10 cellular contexts compared by ENCODE assay signal in genomic region chr1:209411491-209411929, GRCh38.
DNase-seq lines count a peak whose midpoint lies in the region; ATAC-seq and TF ChIP-seq lines count a peak whose summit lies in the region.
"Had no signal": no experiment of that assay in that cellular context is flagged by ENCODE, and none has a peak within 500 bp of the region (broad histone marks: within the 10 kb centered on the region; RNA-seq: fewer than 3 reads in every experiment).

No MANE protein-coding gene starts in this region.

- H3K27me3 ChIP-seq in SK-N-SH (ENCODE audit: insufficient read depth): no peaks in the 10 kb centered on the region
- H3K27me3 ChIP-seq in gastroesophageal sphincter: no peaks in the 10 kb centered on the region
- no peaks in the 10 kb centered on the region for H3K27me3 ChIP-seq in prostate gland (replicated peaks; ENCODE audit: insufficient read depth)

- H3K4me2 ChIP-seq in SK-N-SH: no peak overlapping the region

- no peak overlapping the region for H3K4me3 Mint-ChIP-seq in natural killer cell
- no peak overlapping the region for H3K4me3 Mint-ChIP-seq in activated naive CD8-positive, alpha-beta T cell treated with anti-CD3 and anti-CD28 coated beads for 36 hours

- intact Hi-C loops in prostate gland (cut with DNase I) (no loop called here), natural killer cell (cut with micrococcal nuclease) (no loop called here)

- no peaks in the 10 kb centered on the region for H3K9me3 ChIP-seq in SK-N-SH
- no peaks in the 10 kb centered on the region for H3K9me3 ChIP-seq in gastroesophageal sphincter
- H3K9me3 ChIP-seq in prostate gland: no peaks in the 10 kb centered on the region

- H3K36me3 ChIP-seq in SK-N-SH (replicated peaks in 1 of 2; ENCODE audit: control insufficient read depth in 1 of 2, insufficient read depth in 2 of 2, low read length in 1 of 2) (no peaks in the 10 kb centered on the region), gastroesophageal sphincter (no peaks in the 10 kb centered on the region), prostate gland (no peaks in the 10 kb centered on the region)

- 78% methylated on average over 3 of the region's 3 CpGs for WGBS in SK-N-SH (ENCODE audit: low lambda C conversion rate)
- 20 to 27% methylated on average over 1 to 3 of the region's 3 CpGs for WGBS in gastroesophageal sphincter (ENCODE audit: low coverage in 1 of 2), 2 donors
- 15% methylated on average over 3 of the region's 3 CpGs for WGBS in prostate gland

- TF ChIP-seq RAD21 in SK-N-SH (IDR thresholded peaks at IDR 0.05; ENCODE audit: low read length): no peak

- peaks cover 0 to 3% of the 10 kb centered on the region in 2 donors for H3K9me3 Mint-ChIP-seq in natural killer cell
- no peaks in the 10 kb centered on the region for H3K9me3 Mint-ChIP-seq in activated naive CD8-positive, alpha-beta T cell treated with anti-CD3 and anti-CD28 coated beads for 36 hours

- H4K20me1 ChIP-seq in SK-N-SH (ENCODE audit: insufficient read depth): no peaks in the 10 kb centered on the region

- H3K4me1 ChIP-seq in SK-N-SH (ENCODE audit: control insufficient read depth in 1 of 2, insufficient read depth in 2 of 2, low read depth in 1 of 2, low read length in 1 of 2) (peaks cover 13 to 22% of the 10 kb centered on the region in 2 experiments; a peak in 3 of 4 replicates), gastroesophageal sphincter (peaks cover 0 to 3% (median 0%) of the 10 kb centered on the region in 3 donors), prostate gland (replicated peaks) (no peaks in the 10 kb centered on the region)

- no peak overlapping the region for H3K9ac ChIP-seq in SK-N-SH

- TF ChIP-seq CTCF in SK-N-SH (IDR thresholded peaks at IDR 0.05) (no peak), gastroesophageal sphincter (IDR thresholded peaks at IDR 0.05) (no peak), prostate gland (IDR thresholded peaks at IDR 0.05) (no peak), natural killer cell (IDR thresholded peaks at IDR 0.05) (no peak)

- POLR2A ChIA-PET in SK-N-SH (lab: Yijun Ruan, JAX): no interaction called here

- H3K4me3 ChIP-seq in SK-N-SH (ENCODE audit: low read depth in 2 of 2, low read length in 1 of 2): no peak overlapping the region
- H3K4me3 ChIP-seq in gastroesophageal sphincter: no peak overlapping the region
- H3K4me3 ChIP-seq in prostate gland: no peak overlapping the region

- H3K27ac Mint-ChIP-seq in natural killer cell: no peak overlapping the region
- no peak overlapping the region for H3K27ac Mint-ChIP-seq in activated naive CD8-positive, alpha-beta T cell treated with anti-CD3 and anti-CD28 coated beads for 36 hours

- H3K36me3 Mint-ChIP-seq in natural killer cell: no peaks in the 10 kb centered on the region
- no peaks in the 10 kb centered on the region for H3K36me3 Mint-ChIP-seq in activated naive CD8-positive, alpha-beta T cell treated with anti-CD3 and anti-CD28 coated beads for 36 hours

- H3K4me1 Mint-ChIP-seq in natural killer cell: no peaks in the 10 kb centered on the region
- no peaks in the 10 kb centered on the region for H3K4me1 Mint-ChIP-seq in activated naive CD8-positive, alpha-beta T cell treated with anti-CD3 and anti-CD28 coated beads for 36 hours

- no peak for TF ChIP-seq POLR2A in gastroesophageal sphincter (IDR thresholded peaks at IDR 0.05)
- TF ChIP-seq POLR2A in prostate gland (IDR thresholded peaks at IDR 0.05): no peak

- H2AFZ ChIP-seq in SK-N-SH (ENCODE audit: low read depth): peak overlapping the region; percentile 37; the same call in 1 of the 2 replicates

- peak overlapping the region; percentile 57 to 93 for H3K27ac ChIP-seq in SK-N-SH (ENCODE audit: low read depth in 2 of 2, low read length in 1 of 2)
- peak overlapping the region in 3 of 4 donors; percentile 4 to 26 (median 17) for H3K27ac ChIP-seq in gastroesophageal sphincter
- peak overlapping the region; percentile 23 to 50 for H3K27ac ChIP-seq in prostate gland

- peak; percentile 71 for DNase-seq in GM03348 (ENCODE audit: low spot score)
- no peak for DNase-seq in SK-N-SH
- peak; percentile 58 for DNase-seq in prostate gland (ENCODE audit: low spot score)
- DNase-seq in activated gamma-delta T cell (lab: John Stamatoyannopoulos, UW): no peak
- DNase-seq in natural killer cell: no peak
- no peak for DNase-seq in activated naive CD8-positive, alpha-beta T cell treated with anti-CD3 and anti-CD28 coated beads for 36 hours
- DNase-seq: activated T-cell treated with anti-CD3 and anti-CD28 coated beads, Interleukin-2, amount 50 U/mL, for 1 hour; NCI-H1436 had no signal

- ATAC-seq in gastroesophageal sphincter (peak; percentile 73), GM18858 (IDR thresholded peaks at IDR 0.05; ENCODE audit: unreplicated experiment) (no peak), natural killer cell (no peak)

- TF ChIP-seq EP300 in SK-N-SH (IDR thresholded peaks at IDR 0.05; ENCODE audit: borderline replicate concordance in 1 of 2, low read depth in 1 of 2, low read length in 1 of 2): no peak
- TF ChIP-seq EP300 in gastroesophageal sphincter (IDR thresholded peaks at IDR 0.05): no peak

- H3K9me2 ChIP-seq in SK-N-SH: no peaks in the 10 kb centered on the region

- no peaks in the 10 kb centered on the region for H3K79me2 ChIP-seq in SK-N-SH (ENCODE audit: insufficient read depth)

- peaks cover 7% of the 10 kb centered on the region for H3F3A ChIP-seq in SK-N-SH (replicated peaks; ENCODE audit: insufficient read depth)

- H3K27me3 Mint-ChIP-seq in natural killer cell (ENCODE audit: low read depth in 2 of 2): peaks cover 8 to 11% of the 10 kb centered on the region in 2 donors
- H3K27me3 Mint-ChIP-seq in activated naive CD8-positive, alpha-beta T cell treated with anti-CD3 and anti-CD28 coated beads for 36 hours: peaks cover 38% of the 10 kb centered on the region

- CTCF ChIA-PET in SK-N-SH (lab: Yijun Ruan, JAX): interaction anchor here (1.0 kb wide), 1 partner anchor 24 kb away, joined by 3 read pairs; no protein-coding TSS in a partner anchor

TF ChIP-seq in SK-N-SH, 30 proteins besides CTCF, POLR2A, EP300 and RAD21 (continues in another document):
- TF ChIP-seq SIN3A (IDR thresholded peaks at IDR 0.05; ENCODE audit: borderline replicate concordance, low read depth, low read length) (no peak), GABPA (IDR thresholded peaks at IDR 0.05; ENCODE audit: low read depth) (no peak), MXI1 (IDR thresholded peaks at IDR 0.05; ENCODE audit: low read depth, low read length) (no peak), FOXJ3 (CRISPR knock-in tag; IDR thresholded peaks at IDR 0.05) (no peak), JUND (IDR thresholded peaks at IDR 0.05) (no peak), PBX3 (IDR thresholded peaks at IDR 0.05) (no peak), USF1 (IDR thresholded peaks at IDR 0.05; ENCODE audit: borderline replicate concordance, low read depth) (no peak), NFIC (IDR thresholded peaks at IDR 0.05; ENCODE audit: borderline replicate concordance) (no peak), ELF1 (IDR thresholded peaks at IDR 0.05) (no peak), FOSL2 (IDR thresholded peaks at IDR 0.05; ENCODE audit: borderline replicate concordance, low read depth) (no peak), TEAD4 (IDR thresholded peaks at IDR 0.05; ENCODE audit: borderline replicate concordance, insufficient read depth) (no peak)
- TF ChIP-seq, protein P1, sequence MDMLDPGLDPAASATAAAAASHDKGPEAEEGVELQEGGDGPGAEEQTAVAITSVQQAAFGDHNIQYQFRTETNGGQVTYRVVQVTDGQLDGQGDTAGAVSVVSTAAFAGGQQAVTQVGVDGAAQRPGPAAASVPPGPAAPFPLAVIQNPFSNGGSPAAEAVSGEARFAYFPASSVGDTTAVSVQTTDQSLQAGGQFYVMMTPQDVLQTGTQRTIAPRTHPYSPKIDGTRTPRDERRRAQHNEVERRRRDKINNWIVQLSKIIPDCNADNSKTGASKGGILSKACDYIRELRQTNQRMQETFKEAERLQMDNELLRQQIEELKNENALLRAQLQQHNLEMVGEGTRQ (IDR thresholded peaks at IDR 0.05; ENCODE audit: borderline replicate concordance, low read depth, low read length): no peak
- TF ChIP-seq, protein P2, sequence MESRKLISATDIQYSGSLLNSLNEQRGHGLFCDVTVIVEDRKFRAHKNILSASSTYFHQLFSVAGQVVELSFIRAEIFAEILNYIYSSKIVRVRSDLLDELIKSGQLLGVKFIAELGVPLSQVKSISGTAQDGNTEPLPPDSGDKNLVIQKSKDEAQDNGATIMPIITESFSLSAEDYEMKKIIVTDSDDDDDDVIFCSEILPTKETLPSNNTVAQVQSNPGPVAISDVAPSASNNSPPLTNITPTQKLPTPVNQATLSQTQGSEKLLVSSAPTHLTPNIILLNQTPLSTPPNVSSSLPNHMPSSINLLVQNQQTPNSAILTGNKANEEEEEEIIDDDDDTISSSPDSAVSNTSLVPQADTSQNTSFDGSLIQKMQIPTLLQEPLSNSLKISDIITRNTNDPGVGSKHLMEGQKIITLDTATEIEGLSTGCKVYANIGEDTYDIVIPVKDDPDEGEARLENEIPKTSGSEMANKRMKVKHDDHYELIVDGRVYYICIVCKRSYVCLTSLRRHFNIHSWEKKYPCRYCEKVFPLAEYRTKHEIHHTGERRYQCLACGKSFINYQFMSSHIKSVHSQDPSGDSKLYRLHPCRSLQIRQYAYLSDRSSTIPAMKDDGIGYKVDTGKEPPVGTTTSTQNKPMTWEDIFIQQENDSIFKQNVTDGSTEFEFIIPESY (IDR thresholded peaks at IDR 0.05; ENCODE audit: borderline replicate concordance, low read depth): no peak

Comparison
In these comparisons a context has a peak if more than half of its experiments do, and no peak if none do; other contexts are left out.
1. DNase-seq: peak in GM03348 (single experiment) and prostate gland (single experiment); none in SK-N-SH (single experiment), activated gamma-delta T cell (single experiment), natural killer cell (single experiment) and activated naive CD8-positive, alpha-beta T cell treated with anti-CD3 and anti-CD28 coated beads for 36 hours (single experiment).
2. H3K27ac ChIP-seq: peak in every context shown above with its lines; median percentile 75 in SK-N-SH; 36 in prostate gland; 17 in gastroesophageal sphincter.